Comparison of ENCODE assay signal across 11 cellular contexts in genomic region chr9:631596-631995, GRCh38.
DNase-seq lines count a peak whose midpoint lies in the region; ATAC-seq and TF ChIP-seq lines count a peak whose summit lies in the region.
"Had no signal": no experiment of that assay in that cellular context is flagged by ENCODE, and none has a peak within 500 bp of the region (broad histone marks: within the 10 kb centered on the region; RNA-seq: fewer than 3 reads in every experiment).

No MANE protein-coding gene starts in this region.

- H3K27me3 ChIP-seq in HAP-1 (ENCODE audit: low read depth), result no peaks in the 10 kb centered on the region
- H3K27me3 ChIP-seq: neural progenitor cell, sigmoid colon had no signal

- no peak overlapping the region for H3K4me3 Mint-ChIP-seq in CD14-positive monocyte
- H3K4me3 Mint-ChIP-seq: neural progenitor cell had no signal

- DNase-seq in AG10803 (ENCODE audit: low read depth) (peak; percentile 28), G401 (ENCODE audit: low spot score) (peak; percentile 20), SK-N-MC (ENCODE audit: low read depth, low spot score) (no peak), epithelial cell of esophagus (ENCODE audit: low read depth) (peak; percentile 45), CD14-positive monocyte (ENCODE audit: low spot score) (no peak), HAP-1 (ENCODE audit: low spot score in 2 of 2) (no peak), hypothalamus (lab: John Stamatoyannopoulos, UW) (no peak)
- DNase-seq: NCI-H187 treated with DMSO at 0.1 percent for 48 hours, sigmoid colon had no signal

- no peaks in the 10 kb centered on the region for H3K4me1 Mint-ChIP-seq in CD14-positive monocyte

- H3K9me3 Mint-ChIP-seq in CD14-positive monocyte, result peaks cover 3 to 22% (median 12%) of the 10 kb centered on the region in 7 donors

- H3K36me3 ChIP-seq in SK-N-MC (ENCODE audit: insufficient read depth, low read length) (no peaks in the 10 kb centered on the region), HAP-1 (replicated peaks) (no peaks in the 10 kb centered on the region)
- H3K36me3 ChIP-seq: neural progenitor cell, sigmoid colon had no signal

- no peak overlapping the region for H3K27ac Mint-ChIP-seq in CD14-positive monocyte
- H3K27ac Mint-ChIP-seq: neural progenitor cell had no signal

- H3K36me3 Mint-ChIP-seq in CD14-positive monocyte, result no peaks in the 10 kb centered on the region
- H3K36me3 Mint-ChIP-seq: neural progenitor cell had no signal

- H3K27ac ChIP-seq in SK-N-MC, result peak overlapping the region; percentile 17; the same call in 1 of the 2 replicates
- H3K27ac ChIP-seq: neural progenitor cell, sigmoid colon had no signal

- intact Hi-C loops in CD14-positive monocyte (cut with micrococcal nuclease), result no loop called here

- H3K9me3 ChIP-seq in SK-N-MC (ENCODE audit: low read depth, low read length), result no peaks in the 10 kb centered on the region
- no peaks in the 10 kb centered on the region; the same call in 1 of the 2 replicates for H3K9me3 ChIP-seq in HAP-1
- H3K9me3 ChIP-seq: sigmoid colon had no signal

- H3K9ac ChIP-seq in SK-N-MC (ENCODE audit: insufficient read length), result no peak overlapping the region
- H3K9ac ChIP-seq: neural progenitor cell had no signal

- ATAC-seq in HG03342 (IDR thresholded peaks at IDR 0.05; ENCODE audit: unreplicated experiment), result no peak

- no peak overlapping the region for H3K4me3 ChIP-seq in AG10803 (ENCODE audit: low read length)
- no peak overlapping the region; the same call in 1 of the 2 replicates for H3K4me3 ChIP-seq in SK-N-MC
- no peak overlapping the region for H3K4me3 ChIP-seq in epithelial cell of esophagus (ENCODE audit: low read length)
- H3K4me3 ChIP-seq in HAP-1, result no peak overlapping the region
- H3K4me3 ChIP-seq: neural progenitor cell, sigmoid colon had no signal

- H3K4me1 ChIP-seq in HAP-1, result no peaks in the 10 kb centered on the region

- in situ Hi-C loops in G401 (cut with HindIII; ENCODE audit: low sequenced_read_pairs) (no loop called here), HAP-1 (cut with MboI; ENCODE audit: low sequenced_read_pairs) (no loop called here)

- no peak for TF ChIP-seq CTCF in AG10803 (conservative IDR thresholded peaks at IDR 0.05; ENCODE audit: low read length)
- no peak for TF ChIP-seq CTCF in epithelial cell of esophagus (IDR thresholded peaks at IDR 0.05; ENCODE audit: insufficient read depth, low read depth, low read length, missing control alignments)
- no peak for TF ChIP-seq CTCF in CD14-positive monocyte (IDR thresholded peaks at IDR 0.05)

- H3K27me3 Mint-ChIP-seq in CD14-positive monocyte (ENCODE audit: low read depth in 3 of 3), result peaks cover 0 to 3% (median 0%) of the 10 kb centered on the region in 3 donors

Comparison
In these comparisons a context has a peak if more than half of its experiments do, and no peak if none do; other contexts are left out.
1. DNase-seq: peak in AG10803 (single experiment), G401 (single experiment) and epithelial cell of esophagus (single experiment); none in SK-N-MC (single experiment), CD14-positive monocyte (single experiment), HAP-1 (0 of 2) and hypothalamus (0 of 51).